Comparison of ENCODE assay signal across 8 cellular contexts in genomic region chr19:44401108-44401786, GRCh38. TPM values are rescaled to one million over a fixed set of nuclear protein-coding genes. Genes with fewer than 3 reads are reported as not detected.
DNase-seq lines count a peak whose midpoint lies in the region; ATAC-seq, FAIRE-seq and TF ChIP-seq lines count a peak whose summit lies in the region.

ZNF285 (minus strand) TSS chr19:44401608; CDS start chr19:44397213, 4,395 bp downstream.

- H3K27me3 Mint-ChIP-seq in activated naive CD4-positive, alpha-beta T cell treated with anti-CD3 and anti-CD28 coated beads, Interleukin-2, amount 10 ng/mL, durations not matched to agents 7 days and 5 days = no peaks in the 10 kb centered on the region

- WGBS in pancreas, 2 donors = 1 to 2% methylated on average over 38 of the region's 38 CpGs
- WGBS in thyroid gland, 2 donors = 2% methylated on average over 25 to 30 of the region's 38 CpGs

- DNase-seq in MG63 = peak; percentile 92
- peak; percentile 89 for DNase-seq in activated naive CD4-positive, alpha-beta T cell treated with anti-CD3 and anti-CD28 coated beads, Interleukin-2, amount 10 ng/mL, durations not matched to agents 7 days and 5 days
- peak; percentile 77 to 98 (median 92) for DNase-seq in head of caudate nucleus
- DNase-seq in pancreas = peak; percentile 86 to 96 (median 88)
- DNase-seq in thyroid gland = peak; percentile 96 to 97
- DNase-seq in DMS 273 (lab: John Stamatoyannopoulos, UW; ENCODE audit: unreplicated experiment) = no peak

- intact Hi-C loops in head of caudate nucleus (cut with DNase I) = no loop called here
- intact Hi-C loops in pancreas (cut with DNase I) = no loop called here
- intact Hi-C loops in thyroid gland (cut with DNase I) = no loop called here

- H3K4me3 Mint-ChIP-seq in activated naive CD4-positive, alpha-beta T cell treated with anti-CD3 and anti-CD28 coated beads, Interleukin-2, amount 10 ng/mL, durations not matched to agents 7 days and 5 days = peak within 1 kb of the TSS; percentile 83

- peaks cover 50% of the 10 kb centered on the region for H3K9me3 Mint-ChIP-seq in activated naive CD4-positive, alpha-beta T cell treated with anti-CD3 and anti-CD28 coated beads, Interleukin-2, amount 10 ng/mL, durations not matched to agents 7 days and 5 days

- H3K4me3 ChIP-seq in MG63 (peak within 1 kb of the TSS; percentile 56), pancreas (peak within 1 kb of the TSS; percentile 20 to 61 (median 48)), thyroid gland (replicated peaks in 1 of 3) (peak within 1 kb of the TSS; percentile 13 to 51 (median 34))

- peaks cover 20% of the 10 kb centered on the region for H3K36me3 Mint-ChIP-seq in activated naive CD4-positive, alpha-beta T cell treated with anti-CD3 and anti-CD28 coated beads, Interleukin-2, amount 10 ng/mL, durations not matched to agents 7 days and 5 days

- ATAC-seq in pancreas (peak; percentile 99 to 100 (median 100)), GM18498 (IDR thresholded peaks at IDR 0.05; ENCODE audit: unreplicated experiment) (no peak)

- H3K27me3 ChIP-seq in MG63 (no peaks in the 10 kb centered on the region), pancreas (no peaks in the 10 kb centered on the region), thyroid gland (no peaks in the 10 kb centered on the region)

- CTCF ChIA-PET in activated naive CD4-positive, alpha-beta T cell treated with anti-CD3 and anti-CD28 coated beads, Interleukin-2, amount 10 ng/mL, durations not matched to agents 7 days and 5 days (lab: Charles Lee) = no interaction called here

- FAIRE-seq in pancreas (lab: Jason Lieb, UNC) = no peak

- peak within 1 kb of the TSS; percentile 75; the same call in 1 of the 2 replicates for H3K9ac ChIP-seq in ES-I3 (ENCODE audit: low read depth, low read length)

- H3K9me3 ChIP-seq in ES-I3 (ENCODE audit: control insufficient read depth, insufficient read depth, low read length) = no peaks in the 10 kb centered on the region
- peaks cover 19% of the 10 kb centered on the region for H3K9me3 ChIP-seq in MG63
- no peaks in the 10 kb centered on the region for H3K9me3 ChIP-seq in pancreas
- no peaks in the 10 kb centered on the region for H3K9me3 ChIP-seq in thyroid gland

- H3K4me1 Mint-ChIP-seq in activated naive CD4-positive, alpha-beta T cell treated with anti-CD3 and anti-CD28 coated beads, Interleukin-2, amount 10 ng/mL, durations not matched to agents 7 days and 5 days = peaks cover 12% of the 10 kb centered on the region

- H3K27ac ChIP-seq in pancreas (peak within 1 kb of the TSS in 1 of 4 donors; percentile 23), thyroid gland (no peak within 1 kb of the TSS)

- TF ChIP-seq POLR2A in thyroid gland (IDR thresholded peaks at IDR 0.05) = no peak

- TF ChIP-seq CTCF in pancreas (IDR thresholded peaks at IDR 0.05) (no peak), thyroid gland (IDR thresholded peaks at IDR 0.05) (no peak)

- H3K36me3 ChIP-seq in ES-I3 (ENCODE audit: insufficient read depth, low read length) = no peaks in the 10 kb centered on the region
- no peaks in the 10 kb centered on the region for H3K36me3 ChIP-seq in MG63
- H3K36me3 ChIP-seq in pancreas = no peaks in the 10 kb centered on the region
- H3K36me3 ChIP-seq in thyroid gland = no peaks in the 10 kb centered on the region

- H3K4me1 ChIP-seq in ES-I3 (ENCODE audit: insufficient read depth, low read length) (no peaks in the 10 kb centered on the region), pancreas (no peaks in the 10 kb centered on the region), thyroid gland (no peaks in the 10 kb centered on the region)

- peak within 1 kb of the TSS; percentile 17 for H3K27ac Mint-ChIP-seq in activated naive CD4-positive, alpha-beta T cell treated with anti-CD3 and anti-CD28 coated beads, Interleukin-2, amount 10 ng/mL, durations not matched to agents 7 days and 5 days

RNA-seq across cellular contexts. Expression of gene ZNF285, which starts in this region (rescaled TPM):
- total RNA-seq in MG63 (2014; rRNA removed; shearing (Covaris generic); ENCODE audit: low replicate concordance) = 1.1 and 3.2 TPM in 2 replicates
- 1 to 10 TPM in 4 of 6 donors, under 1 TPM in 2; 0.67 to 3.2 (median 1.2) TPM for total RNA-seq in pancreas
- polyA plus RNA-seq in pancreas = 1 to 10 TPM in 1 of 2 donors, under 1 TPM in 1; 0.80 to 1.9 TPM
- 1 to 10 TPM; 3.8 to 6.6 (median 5.1) TPM for total RNA-seq in thyroid gland
